34 cellular contexts compared by ENCODE assay signal in genomic region chr12:95492462-95492861, GRCh38. TPM values are rescaled to one million over a fixed set of nuclear protein-coding genes. Genes with fewer than 3 reads are reported as not detected.
"Had no signal": no experiment of that assay in that cellular context is flagged by ENCODE, and none has a peak within 500 bp of the region (broad histone marks: within the 10 kb centered on the region; RNA-seq: fewer than 3 reads in every experiment).

No MANE protein-coding gene starts in this region.

- H3K4me3 Mint-ChIP-seq: activated CD4-positive, alpha-beta memory T cell treated with anti-CD3 and anti-CD28 coated beads for 36 hours; activated CD4-positive, alpha-beta T cell treated with anti-CD3 and anti-CD28 coated beads for 36 hours; activated CD4-positive, alpha-beta T cell treated with anti-CD3 and anti-CD28 coated beads, Interleukin-2, amount 10 ng/mL, durations not matched to agents 24 days and 14 days; activated CD8-positive, alpha-beta memory T cell treated with anti-CD3 and anti-CD28 coated beads, Interleukin-2, amount 10 ng/mL, durations not matched to agents 7 days and 5 days; activated CD8-positive, alpha-beta T cell treated with anti-CD3 and anti-CD28 coated beads, Interleukin-2, amount 10 ng/mL, durations not matched to agents 7 days and 5 days; activated naive CD8-positive, alpha-beta T cell treated with anti-CD3 and anti-CD28 coated beads for 36 hours; activated naive CD8-positive, alpha-beta T cell treated with anti-CD3 and anti-CD28 coated beads, Interleukin-2, amount 50 U/mL, for 24 hours; activated T-helper 1 cell treated with anti-CD3 and anti-CD28 coated beads, Interleukin-12 subunit alpha, Interleukin-12 subunit beta, Interleukin-2, Interleukin-4 antibody, amounts not matched to agents 30 ng/mL and 10 ng/mL and 1 ng/mL, durations not matched to agents 14 hours and 24 hours and 36 hours; dendritic cell treated with granulocyte-macrophage colony-stimulating factor and Interleukin-4, amounts not matched to agents 40 ng/mL and 50 ng/mL, for 4 days; endodermal cell; T-helper 17 cell; T-helper 2 cell treated with Interferon-gamma antibody and Interleukin-4, amounts not matched to agents 5 μg/mL and 100 μg/mL, for 36 hours had no signal

- DNase-seq: activated CD4-positive, alpha-beta memory T cell treated with anti-CD3 and anti-CD28 coated beads for 36 hours; activated CD4-positive, alpha-beta T cell treated with anti-CD3 and anti-CD28 coated beads for 36 hours; activated CD4-positive, alpha-beta T cell treated with anti-CD3 and anti-CD28 coated beads, Interleukin-2, amount 10 ng/mL, durations not matched to agents 24 days and 14 days; activated CD4-positive, CD25-positive, alpha-beta regulatory T cell; activated CD4-positive, CD25-positive, alpha-beta regulatory T cell treated with anti-CD3 and anti-CD28 coated beads, Interleukin-2, amount 50 U/mL, for 72 hours; activated CD8-positive, alpha-beta memory T cell treated with anti-CD3 and anti-CD28 coated beads, Interleukin-2, amount 10 ng/mL, durations not matched to agents 7 days and 5 days; activated CD8-positive, alpha-beta memory T cell treated with anti-CD3 and anti-CD28 coated beads, Interleukin-2, amount 50 U/mL, for 4 hours; activated CD8-positive, alpha-beta T cell treated with anti-CD3 and anti-CD28 coated beads, Interleukin-2, amount 10 ng/mL, durations not matched to agents 7 days and 5 days; activated gamma-delta T cell; activated naive CD4-positive, alpha-beta T cell; activated naive CD4-positive, alpha-beta T cell treated with anti-CD3 and anti-CD28 coated beads, Interleukin-2, amount 50 U/mL, for 16 hours; activated naive CD8-positive, alpha-beta T cell treated with anti-CD3 and anti-CD28 coated beads for 36 hours; activated naive CD8-positive, alpha-beta T cell treated with anti-CD3 and anti-CD28 coated beads, Interleukin-2, amount 50 U/mL, for 24 hours; activated T-cell treated with anti-CD3 and anti-CD28 coated beads, Interleukin-2, amount 50 U/mL, for 1 hour; activated T-cell treated with anti-CD3 and anti-CD28 coated beads, Interleukin-2, amount 50 U/mL, for 48 hours; amygdala; aorta; body of pancreas; caudate nucleus; colonic mucosa; dorsolateral prefrontal cortex; effector memory CD4-positive, alpha-beta T cell; endodermal cell; foreskin fibroblast; head of caudate nucleus; T-helper 1 cell; T-helper 17 cell; T1000; WERI-Rb-1 had no signal

- H3K9me3 Mint-ChIP-seq: activated CD4-positive, alpha-beta memory T cell treated with anti-CD3 and anti-CD28 coated beads for 36 hours; activated CD4-positive, alpha-beta T cell treated with anti-CD3 and anti-CD28 coated beads, Interleukin-2, amount 10 ng/mL, durations not matched to agents 24 days and 14 days; activated naive CD8-positive, alpha-beta T cell treated with anti-CD3 and anti-CD28 coated beads for 36 hours; activated naive CD8-positive, alpha-beta T cell treated with anti-CD3 and anti-CD28 coated beads, Interleukin-2, amount 50 U/mL, for 24 hours; activated T-helper 1 cell treated with anti-CD3 and anti-CD28 coated beads, Interleukin-12 subunit alpha, Interleukin-12 subunit beta, Interleukin-2, Interleukin-4 antibody, amounts not matched to agents 30 ng/mL and 10 ng/mL and 1 ng/mL, durations not matched to agents 14 hours and 24 hours and 36 hours; dendritic cell treated with granulocyte-macrophage colony-stimulating factor and Interleukin-4, amounts not matched to agents 40 ng/mL and 50 ng/mL, for 4 days; endodermal cell; T-helper 2 cell treated with Interferon-gamma antibody and Interleukin-4, amounts not matched to agents 5 μg/mL and 100 μg/mL, for 36 hours had no signal

- H3K27me3 ChIP-seq: adrenal gland, body of pancreas, colonic mucosa, dorsolateral prefrontal cortex had no signal

- H3K4me1 ChIP-seq: colonic mucosa had no signal

- H3K4me1 Mint-ChIP-seq: activated CD4-positive, alpha-beta T cell treated with anti-CD3 and anti-CD28 coated beads for 36 hours; activated CD4-positive, alpha-beta T cell treated with anti-CD3 and anti-CD28 coated beads, Interleukin-2, amount 10 ng/mL, durations not matched to agents 24 days and 14 days; endodermal cell had no signal

- H3K27ac Mint-ChIP-seq: activated CD4-positive, alpha-beta memory T cell treated with anti-CD3 and anti-CD28 coated beads for 36 hours; activated CD4-positive, alpha-beta T cell treated with anti-CD3 and anti-CD28 coated beads, Interleukin-2, amount 10 ng/mL, durations not matched to agents 24 days and 14 days; activated CD8-positive, alpha-beta memory T cell treated with anti-CD3 and anti-CD28 coated beads, Interleukin-2, amount 10 ng/mL, durations not matched to agents 7 days and 5 days; activated CD8-positive, alpha-beta T cell treated with anti-CD3 and anti-CD28 coated beads, Interleukin-2, amount 10 ng/mL, durations not matched to agents 7 days and 5 days; activated naive CD8-positive, alpha-beta T cell treated with anti-CD3 and anti-CD28 coated beads for 36 hours; activated naive CD8-positive, alpha-beta T cell treated with anti-CD3 and anti-CD28 coated beads, Interleukin-2, amount 50 U/mL, for 24 hours; activated T-helper 1 cell treated with anti-CD3 and anti-CD28 coated beads, Interleukin-12 subunit alpha, Interleukin-12 subunit beta, Interleukin-2, Interleukin-4 antibody, amounts not matched to agents 30 ng/mL and 10 ng/mL and 1 ng/mL, durations not matched to agents 14 hours and 24 hours and 36 hours; dendritic cell treated with granulocyte-macrophage colony-stimulating factor and Interleukin-4, amounts not matched to agents 40 ng/mL and 50 ng/mL, for 4 days; endodermal cell; T-helper 2 cell treated with Interferon-gamma antibody and Interleukin-4, amounts not matched to agents 5 μg/mL and 100 μg/mL, for 36 hours had no signal

- H3K27ac ChIP-seq: adrenal gland, body of pancreas, colonic mucosa, dorsolateral prefrontal cortex, WERI-Rb-1 had no signal

- H3K27me3 Mint-ChIP-seq: activated CD4-positive, alpha-beta memory T cell treated with anti-CD3 and anti-CD28 coated beads for 36 hours; activated CD4-positive, alpha-beta T cell treated with anti-CD3 and anti-CD28 coated beads for 36 hours; activated CD4-positive, alpha-beta T cell treated with anti-CD3 and anti-CD28 coated beads, Interleukin-2, amount 10 ng/mL, durations not matched to agents 24 days and 14 days; activated CD8-positive, alpha-beta memory T cell treated with anti-CD3 and anti-CD28 coated beads, Interleukin-2, amount 10 ng/mL, durations not matched to agents 7 days and 5 days; activated naive CD8-positive, alpha-beta T cell treated with anti-CD3 and anti-CD28 coated beads for 36 hours; activated naive CD8-positive, alpha-beta T cell treated with anti-CD3 and anti-CD28 coated beads, Interleukin-2, amount 50 U/mL, for 24 hours; dendritic cell treated with granulocyte-macrophage colony-stimulating factor and Interleukin-4, amounts not matched to agents 40 ng/mL and 50 ng/mL, for 4 days; T-helper 17 cell had no signal

- ATAC-seq: activated CD4-positive, alpha-beta T cell treated with anti-CD3 and anti-CD28 coated beads for 36 hours; activated CD8-positive, alpha-beta memory T cell treated with anti-CD3 and anti-CD28 coated beads, Interleukin-2, amount 10 ng/mL, durations not matched to agents 7 days and 5 days; activated CD8-positive, alpha-beta T cell treated with anti-CD3 and anti-CD28 coated beads, Interleukin-2, amount 10 ng/mL, durations not matched to agents 7 days and 5 days; activated naive CD8-positive, alpha-beta T cell treated with anti-CD3 and anti-CD28 coated beads, Interleukin-2, amount 50 U/mL, for 24 hours; body of pancreas; esophagus mucosa; T-helper 17 cell had no signal

- H3K9me3 ChIP-seq: adrenal gland, body of pancreas, colonic mucosa had no signal

- H3K4me3 ChIP-seq: adrenal gland, body of pancreas, colonic mucosa, dorsolateral prefrontal cortex had no signal

RNA-seq across cellular contexts. Expression of gene USP44, which starts 58.8 kb away (rescaled TPM):
- total RNA-seq: esophagus mucosa had no signal
